8 cellular contexts compared by ENCODE assay signal in genomic region chr9:129414377-129415021, GRCh38.
DNase-seq lines count a peak whose midpoint lies in the region; ATAC-seq and TF ChIP-seq lines count a peak whose summit lies in the region.

No MANE protein-coding gene starts in this region.

- DNase-seq in CD1c-positive myeloid dendritic cell (ENCODE audit: extremely low spot score) (peak; percentile 66), MM.1S (no peak), head of caudate nucleus (peak in 24 of 42 donors; percentile 34 to 73 (median 54)), prostate gland (ENCODE audit: low spot score) (no peak), germinal center (ENCODE audit: low spot score) (no peak), cerebellar nuclear complex (lab: John Stamatoyannopoulos, UW) (no peak)
- peak; percentile 58 for DNase-seq in activated naive CD4-positive, alpha-beta T cell treated with anti-CD3 and anti-CD28 coated beads, Interleukin-2, amount 50 U/mL, for 16 hours

- TF ChIP-seq POLR2A in prostate gland (IDR thresholded peaks at IDR 0.05), result no peak

- no peaks in the 10 kb centered on the region for H4K20me1 ChIP-seq in MM.1S (ENCODE audit: insufficient read depth, low read length)

- H3K79me2 ChIP-seq in MM.1S (ENCODE audit: low read length), result no peaks in the 10 kb centered on the region

- no peak for ATAC-seq in HG03025 (IDR thresholded peaks at IDR 0.05; ENCODE audit: low FRiP score, unreplicated experiment)

- no peaks in the 10 kb centered on the region for H3K9me3 ChIP-seq in MM.1S (replicated peaks; ENCODE audit: insufficient read depth, low read length)
- no peaks in the 10 kb centered on the region for H3K9me3 ChIP-seq in prostate gland

- H3K27ac ChIP-seq in MM.1S (ENCODE audit: low read length), result peak overlapping the region; percentile 71; the same call in 1 of the 2 replicates
- H3K27ac ChIP-seq in prostate gland, result peak overlapping the region; percentile 99

- H3K27me3 ChIP-seq in MM.1S (replicated peaks; ENCODE audit: insufficient read depth, low read length), result no peaks in the 10 kb centered on the region
- no peaks in the 10 kb centered on the region for H3K27me3 ChIP-seq in prostate gland (replicated peaks; ENCODE audit: insufficient read depth)

- H3F3A ChIP-seq in MM.1S (ENCODE audit: insufficient read depth, low read length), result peaks cover 5% of the 10 kb centered on the region; the same call in 1 of the 2 replicates

- peak overlapping the region; percentile 74; the same call in 1 of the 2 replicates for H2AFZ ChIP-seq in MM.1S (ENCODE audit: low read length)

- peak overlapping the region; percentile 99; the same call in 1 of the 2 replicates for H3K4me2 ChIP-seq in MM.1S (ENCODE audit: low read depth, low read length)

- peaks cover 15% of the 10 kb centered on the region for H3K4me1 ChIP-seq in MM.1S (ENCODE audit: low read length)
- H3K4me1 ChIP-seq in prostate gland (replicated peaks), result peaks cover 13% of the 10 kb centered on the region

- TF ChIP-seq CTCF in MM.1S (IDR thresholded peaks at IDR 0.05; ENCODE audit: low read length) (no peak), prostate gland (IDR thresholded peaks at IDR 0.05) (no peak)

- H3K36me3 ChIP-seq in MM.1S (replicated peaks; ENCODE audit: insufficient read depth, low read length) (no peaks in the 10 kb centered on the region), prostate gland (no peaks in the 10 kb centered on the region)

- no peaks in the 10 kb centered on the region for H3K9me2 ChIP-seq in MM.1S (replicated peaks; ENCODE audit: insufficient read depth, low read length)

- intact Hi-C loops in head of caudate nucleus (cut with DNase I), result loop anchor here (5.0 to 10.0 kb wide), 3 partner anchors 43 to 240 kb away; partner anchors contain the start of gene IER5L
- intact Hi-C loops in prostate gland (cut with DNase I), result loop anchor here (2.0 to 5.0 kb wide), 2 partner anchors 44 to 92 kb away; no protein-coding TSS in a partner anchor

- H3K4me3 ChIP-seq in MM.1S (ENCODE audit: low read length) (peak overlapping the region; percentile 69; the same call in 1 of the 2 replicates), prostate gland (peak overlapping the region; percentile 55 to 58)

- WGBS in prostate gland, result 49% methylated on average over 32 of the region's 32 CpGs

- peak overlapping the region; percentile 97 for H3K9ac ChIP-seq in MM.1S (ENCODE audit: low read length)

Comparison
In these comparisons a context has a peak if more than half of its experiments do, and no peak if none do; other contexts are left out.
1. DNase-seq: peak in CD1c-positive myeloid dendritic cell (single experiment), activated naive CD4-positive, alpha-beta T cell treated with anti-CD3 and anti-CD28 coated beads, Interleukin-2, amount 50 U/mL, for 16 hours (single experiment) and head of caudate nucleus (24 of 42); none in MM.1S (single experiment), prostate gland (single experiment), germinal center (single experiment) and cerebellar nuclear complex (0 of 2).